ENCODE assay signal across 7 cellular contexts in the genomic region with DNA sequence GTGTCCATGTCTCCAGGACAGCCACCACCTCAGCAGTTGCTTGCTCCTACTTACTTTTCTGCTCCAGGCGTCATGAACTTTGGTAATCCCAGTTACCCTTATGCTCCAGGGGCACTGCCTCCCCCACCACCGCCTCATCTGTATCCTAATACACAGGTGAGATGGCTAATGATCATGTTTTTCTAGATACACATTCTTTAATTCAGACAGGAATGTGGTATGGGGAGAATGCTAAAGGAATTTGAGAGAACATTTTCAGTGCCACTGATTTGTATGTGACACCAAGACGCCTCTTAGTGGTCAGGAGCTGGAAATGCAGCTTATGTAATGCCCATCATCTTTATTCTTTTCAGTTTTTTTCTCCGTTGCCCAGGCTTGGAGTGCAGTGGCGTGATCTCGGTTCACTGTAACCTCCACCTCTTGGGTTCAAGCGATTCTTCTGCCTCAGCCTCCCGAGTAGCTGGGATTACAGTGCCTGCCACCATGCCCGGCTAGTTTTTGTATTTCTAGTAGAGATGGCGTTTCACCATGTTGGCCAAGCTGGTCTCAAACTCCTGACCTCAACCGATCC. TPM values are rescaled to one million over a fixed set of nuclear protein-coding genes. Genes with fewer than 3 reads are reported as not detected.
DNase-seq lines count a peak whose midpoint lies in the region; ATAC-seq, FAIRE-seq and TF ChIP-seq lines count a peak whose summit lies in the region.

No MANE protein-coding gene starts in this region.

- H3K36me3 Mint-ChIP-seq in stimulated activated memory B cell treated with anti-CD40 and anti-IgM and Interleukin-4, amounts not matched to agents 10 μg/mL and 1 μg/mL and 100 μg/mL, for 72 hours, result peaks cover 70% of the 10 kb centered on the region

- DNase-seq in EL, result peak; percentile 73
- DNase-seq in SHP77 (lab: John Stamatoyannopoulos, UW), result peak; percentile 9 to 48
- DNase-seq in bronchial epithelial cell (ENCODE audit: low read depth), result peak; percentile 63
- peak; percentile 80 for DNase-seq in inferior parietal cortex (ENCODE audit: extremely low spot score)

- FAIRE-seq in bronchial epithelial cell (lab: Jason Lieb, UNC), result peak; percentile 87

- H3K9me3 Mint-ChIP-seq in stimulated activated memory B cell treated with anti-CD40 and anti-IgM and Interleukin-4, amounts not matched to agents 10 μg/mL and 1 μg/mL and 100 μg/mL, for 72 hours, result no peaks in the 10 kb centered on the region

- H3K4me3 ChIP-seq in bronchial epithelial cell (ENCODE audit: low read depth, low read length), result no peak overlapping the region

- TF ChIP-seq EP300 in Ishikawa (IDR thresholded peaks at IDR 0.05; ENCODE audit: borderline replicate concordance), result no peak

- peak overlapping the region; percentile 45 for H3K27ac Mint-ChIP-seq in stimulated activated memory B cell treated with anti-CD40 and anti-IgM and Interleukin-4, amounts not matched to agents 10 μg/mL and 1 μg/mL and 100 μg/mL, for 72 hours

- no peaks in the 10 kb centered on the region for H3K27me3 ChIP-seq in bronchial epithelial cell (ENCODE audit: control insufficient read depth, insufficient read depth, low read length)

- no peak overlapping the region for H3K4me3 Mint-ChIP-seq in stimulated activated memory B cell treated with anti-CD40 and anti-IgM and Interleukin-4, amounts not matched to agents 10 μg/mL and 1 μg/mL and 100 μg/mL, for 72 hours

- peak; percentile 69 for TF ChIP-seq CTCF in bronchial epithelial cell (IDR thresholded peaks at IDR 0.05; ENCODE audit: insufficient read depth, low read length, severe bottlenecking)

- no peak for ATAC-seq in stimulated activated memory B cell treated with anti-CD40 and anti-IgM and Interleukin-4, amounts not matched to agents 10 μg/mL and 1 μg/mL and 100 μg/mL, for 72 hours
- ATAC-seq in HG02981 (IDR thresholded peaks at IDR 0.05; ENCODE audit: unreplicated experiment), result no peak

- peaks cover 11% of the 10 kb centered on the region for H3K4me1 Mint-ChIP-seq in stimulated activated memory B cell treated with anti-CD40 and anti-IgM and Interleukin-4, amounts not matched to agents 10 μg/mL and 1 μg/mL and 100 μg/mL, for 72 hours

- TF ChIP-seq RAD21 in Ishikawa (IDR thresholded peaks at IDR 0.05; ENCODE audit: low read depth), result peak; percentile 78

- no peaks in the 10 kb centered on the region for H3K27me3 Mint-ChIP-seq in stimulated activated memory B cell treated with anti-CD40 and anti-IgM and Interleukin-4, amounts not matched to agents 10 μg/mL and 1 μg/mL and 100 μg/mL, for 72 hours

- peaks cover 34% of the 10 kb centered on the region for H3K36me3 ChIP-seq in bronchial epithelial cell (ENCODE audit: control insufficient read depth, insufficient read depth, low read length)

TF ChIP-seq in Ishikawa, 13 proteins besides CTCF, POLR2A, EP300 and RAD21:
- no peak for TF ChIP-seq CEBPB (IDR thresholded peaks at IDR 0.05)
- TF ChIP-seq, protein P1, sequence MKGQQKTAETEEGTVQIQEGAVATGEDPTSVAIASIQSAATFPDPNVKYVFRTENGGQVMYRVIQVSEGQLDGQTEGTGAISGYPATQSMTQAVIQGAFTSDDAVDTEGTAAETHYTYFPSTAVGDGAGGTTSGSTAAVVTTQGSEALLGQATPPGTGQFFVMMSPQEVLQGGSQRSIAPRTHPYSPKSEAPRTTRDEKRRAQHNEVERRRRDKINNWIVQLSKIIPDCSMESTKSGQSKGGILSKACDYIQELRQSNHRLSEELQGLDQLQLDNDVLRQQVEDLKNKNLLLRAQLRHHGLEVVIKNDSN (IDR thresholded peaks at IDR 0.05), result no peak
- TF ChIP-seq ZBTB7A (IDR thresholded peaks at IDR 0.05; ENCODE audit: low read depth), result no peak
- TF ChIP-seq CREB1 (IDR thresholded peaks at IDR 0.05; ENCODE audit: low read depth), result no peak
- TF ChIP-seq TEAD4 (IDR thresholded peaks at IDR 0.05), result peak; percentile 91

RNA-seq across cellular contexts. Expression of a gene that starts 8.9 kb away (rescaled TPM):
- 11.1 and 30.0 TPM in 2 replicates for total RNA-seq in bronchial epithelial cell

RNA-seq across cellular contexts. Expression of a gene that starts 28.0 kb away (rescaled TPM):
- total RNA-seq in bronchial epithelial cell, result 14.7 and 15.3 TPM in 2 replicates

RNA-seq across cellular contexts. Expression of a gene that starts 46.6 kb away (rescaled TPM):
- 27.1 and 32.5 TPM in 2 replicates for total RNA-seq in bronchial epithelial cell

RNA-seq across cellular contexts. Expression of a gene that starts 50.8 kb away (rescaled TPM):
- total RNA-seq in bronchial epithelial cell, result 6.3 and 8.8 TPM in 2 replicates

Comparison
In these comparisons a context has a peak if more than half of its experiments do, and no peak if none do; other contexts are left out.
1. DNase-seq: peak in every context shown above with its lines; median percentile 80 in inferior parietal cortex; 73 in EL; 63 in bronchial epithelial cell; 28 in SHP77.